25 cellular contexts compared by ENCODE assay signal in genomic region chr11:107669893-107670601, GRCh38. TPM values are rescaled to one million over a fixed set of nuclear protein-coding genes. Genes with fewer than 3 reads are reported as not detected.
"Had no signal": no experiment of that assay in that cellular context is flagged by ENCODE, and none has a peak within 500 bp of the region (broad histone marks: within the 10 kb centered on the region; RNA-seq: fewer than 3 reads in every experiment).

No MANE protein-coding gene starts in this region.

- H3K9ac ChIP-seq: neural progenitor cell, parathyroid adenoma had no signal

- H3K9me3 Mint-ChIP-seq: mesothelial cell of epicardium; natural killer cell; stimulated activated memory B cell treated with anti-CD40 and anti-IgM and Interleukin-4, amounts not matched to agents 10 μg/mL and 1 μg/mL and 100 μg/mL, for 72 hours; stimulated activated naive CD8-positive, alpha-beta T cell treated with anti-CD3 and anti-CD28 coated beads, Interleukin-15, Interleukin-2, amounts not matched to agents 100 ng/mL and 50 ng/mL, for 24 hours had no signal

- ATAC-seq: left colon; natural killer cell; psoas muscle; sciatic nerve; stimulated activated memory B cell treated with anti-CD40 and anti-IgM and Interleukin-4, amounts not matched to agents 10 μg/mL and 1 μg/mL and 100 μg/mL, for 72 hours had no signal

- H2AFZ ChIP-seq: neural progenitor cell, parathyroid adenoma had no signal

- H3K9me3 ChIP-seq: esophagus squamous epithelium, psoas muscle, spleen, tibial artery, upper lobe of left lung, uterus had no signal

- H3K4me3 Mint-ChIP-seq: mesothelial cell of epicardium; natural killer cell; neural progenitor cell; stimulated activated memory B cell treated with anti-CD40 and anti-IgM and Interleukin-4, amounts not matched to agents 10 μg/mL and 1 μg/mL and 100 μg/mL, for 72 hours; stimulated activated naive CD8-positive, alpha-beta T cell treated with anti-CD3 and anti-CD28 coated beads, Interleukin-15, Interleukin-2, amounts not matched to agents 100 ng/mL and 50 ng/mL, for 24 hours had no signal

- H3K4me3 ChIP-seq: esophagus squamous epithelium, neural progenitor cell, psoas muscle, spleen, tibial artery, upper lobe of left lung, uterus had no signal

- H3K4me1 ChIP-seq: esophagus squamous epithelium, parathyroid adenoma, psoas muscle, spleen, tibial artery, upper lobe of left lung, uterus had no signal

- H3K27ac ChIP-seq: epithelial cell of prostate, esophagus squamous epithelium, neural progenitor cell, parathyroid adenoma, psoas muscle, spleen, tibial artery, upper lobe of left lung, uterus had no signal

- H3K36me3 ChIP-seq: esophagus squamous epithelium, neural progenitor cell, spleen, tibial artery, upper lobe of left lung, uterus had no signal

- H3K4me1 Mint-ChIP-seq: natural killer cell; stimulated activated memory B cell treated with anti-CD40 and anti-IgM and Interleukin-4, amounts not matched to agents 10 μg/mL and 1 μg/mL and 100 μg/mL, for 72 hours had no signal

- H3K79me2 ChIP-seq: parathyroid adenoma had no signal

- DNase-seq: effector memory CD4-positive, alpha-beta T cell; esophagus squamous epithelium; foreskin fibroblast; left colon; mammary epithelial cell; natural killer cell; psoas muscle; spleen; stimulated activated CD4-positive, alpha-beta T cell treated with anti-CD3 and anti-CD28 coated beads, Interleukin-15, amount 100 ng/mL, for 24 hours; stimulated activated CD4-positive, alpha-beta T cell treated with anti-CD3 and anti-CD28 coated beads, Interleukin-1b, Interleukin-23, amount 100 ng/mL, for 48 hours; stimulated activated CD4-positive, alpha-beta T cell treated with anti-CD3 and anti-CD28 coated beads, Interleukin-4, amount 100 ng/mL, for 24 hours; tibial artery; uterus had no signal

- H3K36me3 Mint-ChIP-seq: mesothelial cell of epicardium; natural killer cell; neural progenitor cell; stimulated activated memory B cell treated with anti-CD40 and anti-IgM and Interleukin-4, amounts not matched to agents 10 μg/mL and 1 μg/mL and 100 μg/mL, for 72 hours had no signal

- H3K27ac Mint-ChIP-seq: mesothelial cell of epicardium; natural killer cell; neural progenitor cell; stimulated activated memory B cell treated with anti-CD40 and anti-IgM and Interleukin-4, amounts not matched to agents 10 μg/mL and 1 μg/mL and 100 μg/mL, for 72 hours; stimulated activated naive CD8-positive, alpha-beta T cell treated with anti-CD3 and anti-CD28 coated beads, Interleukin-15, Interleukin-2, amounts not matched to agents 100 ng/mL and 50 ng/mL, for 24 hours had no signal

- H3K4me2 ChIP-seq: neural progenitor cell had no signal

- H3K27me3 ChIP-seq: esophagus squamous epithelium, neural progenitor cell, upper lobe of left lung, uterus had no signal

RNA-seq across cellular contexts. Expression of gene SLN, which starts 41.8 kb away (rescaled TPM):
- total RNA-seq: esophagus squamous epithelium, kidney epithelial cell, left colon, liver, mammary epithelial cell, mesothelial cell of epicardium, mucosa of gallbladder, natural killer cell, omental fat pad, sciatic nerve had no signal
- polyA plus RNA-seq: liver, mammary epithelial cell had no signal
